2 cellular contexts compared by ENCODE assay signal in genomic region chr7:76063525-76063924, GRCh38.
TF ChIP-seq lines count a peak whose summit lies in the region.

No MANE protein-coding gene starts in this region.

TF ChIP-seq in K562, 482 proteins besides CTCF, POLR2A, EP300 and RAD21:
- no peak for TF ChIP-seq KAT2B (IDR thresholded peaks at IDR 0.05; ENCODE audit: low read depth, low read length)
- peak; percentile 41 for TF ChIP-seq POLR2G (IDR thresholded peaks at IDR 0.05; ENCODE audit: low read depth, low read length)
- no peak for TF ChIP-seq HCFC1 (IDR thresholded peaks at IDR 0.05; ENCODE audit: low read depth, low read length)
- TF ChIP-seq SETDB1 (IDR thresholded peaks at IDR 0.05; ENCODE audit: low read length): no peak
- TF ChIP-seq E2F3 (CRISPR knock-in tag; IDR thresholded peaks at IDR 0.05): no peak
- no peak for TF ChIP-seq PTTG1 (tag; IDR thresholded peaks at IDR 0.05; ENCODE audit: low read depth)
- TF ChIP-seq SAP30 (IDR thresholded peaks at IDR 0.05; ENCODE audit: borderline replicate concordance, insufficient read depth, low read depth, low read length, poor library complexity, severe bottlenecking): no peak
- TF ChIP-seq TGIF2 (CRISPR knock-in tag; IDR thresholded peaks at IDR 0.05): no peak
- TF ChIP-seq SMAD1 (IDR thresholded peaks at IDR 0.05; ENCODE audit: low read depth, low read length, partially characterized antibody): peak; percentile 62
- no peak for TF ChIP-seq PREB (CRISPR knock-in tag; IDR thresholded peaks at IDR 0.05)
- no peak for TF ChIP-seq CREB1 (IDR thresholded peaks at IDR 0.05)
- 0 out of 2 replicates have a peak, but pooled peaks have one; percentile 19 for TF ChIP-seq CREB1 (CRISPR knock-in tag; IDR thresholded peaks at IDR 0.05)
- TF ChIP-seq ZNF639 (CRISPR knock-in tag; conservative IDR thresholded peaks at IDR 0.05 in 1 of 2, IDR thresholded peaks at IDR 0.05 in 1 of 2): no peak
- TF ChIP-seq MTA2 (IDR thresholded peaks at IDR 0.05; ENCODE audit: low read depth): no peak
- no peak for TF ChIP-seq CBX5 (IDR thresholded peaks at IDR 0.05; ENCODE audit: borderline replicate concordance, low read depth)
- no peak for TF ChIP-seq POLR2H (tag; IDR thresholded peaks at IDR 0.05; ENCODE audit: low read depth)
- no peak for TF ChIP-seq ESRRB (CRISPR knock-in tag; IDR thresholded peaks at IDR 0.05; ENCODE audit: borderline replicate concordance)
- TF ChIP-seq CREB3 (tag; conservative IDR thresholded peaks at IDR 0.05; ENCODE audit: low read depth): no peak
- TF ChIP-seq THAP12 (CRISPR knock-in tag; IDR thresholded peaks at IDR 0.05): no peak
- TF ChIP-seq ZNF785 (CRISPR knock-in tag; IDR thresholded peaks at IDR 0.05): no peak
- no peak for TF ChIP-seq U2AF2 (optimal IDR thresholded peaks at IDR 0.05; ENCODE audit: low read depth, low read length)
- peak; percentile 32 for TF ChIP-seq RBFOX2 (IDR thresholded peaks at IDR 0.05; ENCODE audit: low read depth, low read length)
- TF ChIP-seq HDAC1 (IDR thresholded peaks at IDR 0.05): no peak
- TF ChIP-seq NFIX (CRISPR knock-in tag; IDR thresholded peaks at IDR 0.05; ENCODE audit: low read depth): peak; percentile 41; the same call in 1 of the 2 replicates
- no peak for TF ChIP-seq ZNF174 (CRISPR knock-in tag; IDR thresholded peaks at IDR 0.05)
- TF ChIP-seq SMARCA5 (IDR thresholded peaks at IDR 0.05): no peak
- TF ChIP-seq IRF2 (CRISPR knock-in tag; IDR thresholded peaks at IDR 0.05): no peak
- TF ChIP-seq NFIC (IDR thresholded peaks at IDR 0.05): peak; percentile 98

TF ChIP-seq in HepG2, 621 proteins besides CTCF, POLR2A, EP300 and RAD21:
- TF ChIP-seq AGO1 (IDR thresholded peaks at IDR 0.05; ENCODE audit: low read depth, low read length, poor library complexity, severe bottlenecking): peak; percentile 81
- TF ChIP-seq SALL1 (CRISPR knock-in tag; IDR thresholded peaks at IDR 0.05): no peak
- peak; percentile 6 for TF ChIP-seq RBM22 (optimal IDR thresholded peaks at IDR 0.05; ENCODE audit: low read length)
